ENCODE assay signal across 1 cellular context in the genomic region with DNA sequence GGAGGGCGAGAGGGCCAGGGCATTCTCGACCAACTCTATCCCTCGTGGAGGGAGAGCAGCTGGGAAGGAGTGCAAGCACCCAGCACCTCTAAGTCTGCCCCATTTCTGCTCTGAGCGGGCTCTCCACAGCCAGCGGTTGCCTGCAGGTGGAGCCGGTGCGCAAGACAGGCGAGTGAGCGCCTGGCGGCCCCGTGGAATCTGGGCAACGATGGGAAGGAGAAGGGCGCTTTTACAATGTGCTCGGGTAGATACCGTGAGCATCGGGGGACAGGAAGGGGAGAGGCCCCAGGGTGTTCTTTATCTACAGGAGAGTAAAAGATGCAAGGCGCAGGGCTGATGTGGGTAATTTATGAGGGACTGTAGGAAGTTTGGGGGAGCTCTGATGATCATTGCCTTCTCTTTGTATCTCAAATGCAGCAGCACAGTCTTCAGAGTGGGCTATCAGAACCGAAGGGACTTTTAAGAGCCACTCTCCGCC.
A peak's percentile ranks its signal among the peaks of the same experiment; 100 is the strongest.
TF ChIP-seq lines count a peak whose summit lies in the region.

No MANE protein-coding gene starts in this region.

TF ChIP-seq in IMR-90, 13 proteins besides CTCF, POLR2A, EP300 and RAD21:
- TF ChIP-seq CEBPB (IDR thresholded peaks at IDR 0.05; ENCODE audit: low read depth, low read length) (0 out of 2 replicates have a peak, but pooled peaks have one; percentile 0), SMC3 (IDR thresholded peaks at IDR 0.05; ENCODE audit: low read depth, low read length) (peak; percentile 69), RFX5 (IDR thresholded peaks at IDR 0.05; ENCODE audit: low read depth, low read length) (no peak), ELK1 (IDR thresholded peaks at IDR 0.05; ENCODE audit: borderline replicate concordance, low read depth, low read length) (no peak), MXI1 (IDR thresholded peaks at IDR 0.05; ENCODE audit: borderline replicate concordance, low read depth, low read length) (peak; percentile 80), MAZ (IDR thresholded peaks at IDR 0.05; ENCODE audit: borderline replicate concordance, low read depth, low read length) (peak; percentile 18; the same call in 1 of the 2 replicates)
